In the genomic region with DNA sequence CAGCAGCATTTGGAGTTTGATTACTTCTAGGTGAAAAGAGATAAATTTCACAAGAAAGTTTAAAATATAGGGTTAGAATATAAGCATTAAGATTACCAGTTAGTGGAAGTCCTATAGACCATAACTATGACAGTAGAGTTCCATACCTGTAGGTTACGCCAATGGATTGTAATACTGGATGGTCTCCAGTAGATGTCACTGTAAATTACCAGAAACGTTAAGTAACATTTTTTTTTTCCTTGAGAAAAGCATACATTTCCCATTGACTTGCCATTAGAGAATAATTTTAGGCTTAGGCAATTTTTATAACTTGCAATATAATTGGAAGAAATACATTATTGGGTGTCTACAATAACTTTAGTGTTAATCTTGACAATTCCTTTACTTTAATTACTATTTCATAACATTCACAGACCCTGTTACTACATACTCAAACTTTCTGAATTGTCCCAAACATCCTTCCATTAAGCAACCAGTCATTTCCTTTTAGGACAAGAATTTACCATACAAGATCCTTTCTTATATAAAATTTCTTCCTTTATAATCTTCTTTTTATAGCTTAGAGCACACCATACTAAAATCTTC, we compare ENCODE assay signal across 9 cellular contexts.
DNase-seq lines count a peak whose midpoint lies in the region; ATAC-seq and TF ChIP-seq lines count a peak whose summit lies in the region.
"Had no signal": no experiment of that assay in that cellular context is flagged by ENCODE, and none has a peak within 500 bp of the region (broad histone marks: within the 10 kb centered on the region; RNA-seq: fewer than 3 reads in every experiment).

No MANE protein-coding gene starts in this region.

- peak; percentile 0 to 21 for DNase-seq in SHP77 (lab: John Stamatoyannopoulos, UW)
- DNase-seq in SHP77 treated with DMSO at 0.1 percent for 48 hours (lab: John Stamatoyannopoulos, UW): no peak
- peak; percentile 0 for DNase-seq in NCI-H345 (lab: John Stamatoyannopoulos, UW)
- DNase-seq in epithelial cell of esophagus (ENCODE audit: low read depth): peak; percentile 54
- DNase-seq in tibial nerve (ENCODE audit: low spot score in 2 of 2): no peak
- no peak for DNase-seq in substantia nigra (lab: John Stamatoyannopoulos, UW)
- DNase-seq in NCI-H1105 treated with DMSO at 0.1 percent for 48 hours (lab: John Stamatoyannopoulos, UW): no peak
- DNase-seq: activated naive CD8-positive, alpha-beta T cell treated with anti-CD3 and anti-CD28 coated beads, Interleukin-2, amount 10 ng/mL, durations not matched to agents 7 days and 5 days had no signal

- TF ChIP-seq CTCF in epithelial cell of esophagus (IDR thresholded peaks at IDR 0.05; ENCODE audit: insufficient read depth, low read depth, low read length, missing control alignments) (peak; percentile 50), tibial nerve (IDR thresholded peaks at IDR 0.05) (peak in 3 of 5 experiments; percentile 18 to 42 (median 40))

- no peaks in the 10 kb centered on the region for H3K9me3 ChIP-seq in tibial nerve

- no peak for TF ChIP-seq POLR2A in tibial nerve (IDR thresholded peaks at IDR 0.05)

- no peak for TF ChIP-seq EP300 in tibial nerve (IDR thresholded peaks at IDR 0.05)

- H3K4me3 ChIP-seq in epithelial cell of esophagus (ENCODE audit: low read length): no peak overlapping the region
- no peak overlapping the region for H3K4me3 ChIP-seq in tibial nerve

- H3K27ac ChIP-seq in tibial nerve: no peak overlapping the region
- no peak overlapping the region for H3K27ac ChIP-seq in substantia nigra (ENCODE audit: low read depth, low read length, poor library complexity, severe bottlenecking)

- no peaks in the 10 kb centered on the region for H3K27me3 ChIP-seq in tibial nerve

- ATAC-seq in HG02759 (IDR thresholded peaks at IDR 0.05; ENCODE audit: unreplicated experiment): peak; percentile 62

- H3K4me1 ChIP-seq in tibial nerve: no peaks in the 10 kb centered on the region

- H3K36me3 ChIP-seq in tibial nerve: no peaks in the 10 kb centered on the region

- 1 to 9% methylated on average over 2 of the region's 2 CpGs for WGBS in tibial nerve, 2 donors

Comparison
In these comparisons a context has a peak if more than half of its experiments do, and no peak if none do; other contexts are left out.
1. DNase-seq: peak in SHP77 (2 of 2), NCI-H345 (single experiment) and epithelial cell of esophagus (single experiment); none in SHP77 treated with DMSO at 0.1 percent for 48 hours (single experiment), tibial nerve (0 of 2), substantia nigra (0 of 49) and NCI-H1105 treated with DMSO at 0.1 percent for 48 hours (single experiment).